Comparison of ENCODE assay signal across 11 cellular contexts in the genomic region with DNA sequence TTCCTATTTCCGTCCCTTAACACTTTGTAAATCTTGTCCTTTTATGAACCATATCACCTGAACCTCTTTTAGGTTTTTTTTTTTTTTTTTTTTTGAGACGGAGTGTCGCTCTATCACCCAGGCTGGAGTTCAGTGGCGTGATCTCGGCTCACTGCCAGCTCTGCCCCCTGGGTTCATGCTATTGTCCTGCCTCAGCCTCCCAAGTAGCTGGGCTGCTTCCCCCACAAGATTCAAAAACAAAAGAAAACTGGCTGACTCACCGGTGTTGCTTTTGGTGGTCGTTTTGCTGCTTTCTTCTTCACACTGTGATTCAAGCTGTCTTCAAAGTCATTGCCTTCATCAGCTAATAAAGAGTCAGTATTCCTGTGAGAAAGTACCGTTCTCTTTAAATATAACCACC. TPM values are rescaled to one million over a fixed set of nuclear protein-coding genes. Genes with fewer than 3 reads are reported as not detected.
"Had no signal": no experiment of that assay in that cellular context is flagged by ENCODE, and none has a peak within 500 bp of the region (broad histone marks: within the 10 kb centered on the region; RNA-seq: fewer than 3 reads in every experiment).

No MANE protein-coding gene starts in this region.

RNA-seq across cellular contexts. Expression of a gene that starts 24.6 kb away (rescaled TPM):
- total RNA-seq: activated CD4-positive, alpha-beta T cell treated with anti-CD3 and anti-CD28 coated beads, Interleukin-2, amount 10 ng/mL, durations not matched to agents 7 days and 5 days; activated T-helper 17 cell treated with anti-CD3 and anti-CD28 coated beads, Interleukin-2, amount 50 U/mL, for 72 hours; body of pancreas; chondrocyte; dermis blood vessel endothelial cell; epithelial cell of proximal tubule; esophagus mucosa; foreskin keratinocyte; gastrocnemius medialis; heart left ventricle; T-helper 1 cell treated with Interleukin-12 subunit alpha and Interleukin-12 subunit beta and Interleukin-4 antibody, amounts not matched to agents 30 ng/mL and 1 ng/mL, for 36 hours had no signal
- polyA plus RNA-seq: foreskin keratinocyte had no signal
